15 cellular contexts compared by ENCODE assay signal in the genomic region with DNA sequence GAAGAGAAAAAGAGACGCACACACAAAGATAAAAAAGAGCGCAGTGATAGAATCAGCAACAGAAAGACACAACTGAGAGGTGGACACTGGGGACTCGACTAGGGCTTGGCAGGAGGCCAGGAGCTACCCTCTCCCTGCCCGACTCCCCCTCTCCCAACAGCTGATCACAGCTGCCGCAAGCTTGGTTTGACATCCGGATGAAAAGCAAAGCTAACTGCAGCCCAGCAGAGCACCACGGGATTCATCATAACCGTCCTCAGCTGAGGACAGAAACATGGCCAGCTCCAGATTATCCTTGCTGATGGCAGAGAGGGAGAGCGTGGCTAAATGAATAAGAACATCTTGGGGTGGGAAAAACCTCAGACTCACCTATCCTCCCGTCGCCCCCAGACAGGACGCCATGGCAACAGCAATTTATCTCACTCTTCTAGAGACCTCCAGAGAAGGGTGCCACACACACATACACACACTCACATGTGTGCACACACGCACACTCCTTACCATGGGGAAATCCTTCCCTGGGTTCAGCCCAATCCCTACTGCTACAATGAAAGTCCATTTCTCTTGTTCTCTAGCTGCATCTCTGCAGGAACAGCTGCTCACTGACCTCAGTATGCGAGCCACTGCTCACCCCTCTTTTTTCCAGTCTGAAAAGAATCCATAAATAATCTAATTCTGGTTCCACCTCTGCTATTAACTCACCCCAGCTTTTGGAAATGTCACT.
A peak's percentile ranks its signal among the peaks of the same experiment; 100 is the strongest.
DNase-seq lines count a peak whose midpoint lies in the region; ATAC-seq and TF ChIP-seq lines count a peak whose summit lies in the region.
"Had no signal": no experiment of that assay in that cellular context is flagged by ENCODE, and none has a peak within 500 bp of the region (broad histone marks: within the 10 kb centered on the region; RNA-seq: fewer than 3 reads in every experiment).

No MANE protein-coding gene starts in this region.

- H3K4me1 ChIP-seq in BE2C (no peaks in the 10 kb centered on the region), fibroblast of lung (ENCODE audit: control insufficient read depth, extremely low read depth, insufficient read depth, low read length) (peaks cover 8% of the 10 kb centered on the region)
- H3K4me1 ChIP-seq: adrenal gland had no signal

- no peaks in the 10 kb centered on the region for H4K20me1 ChIP-seq in fibroblast of lung (ENCODE audit: control insufficient read depth, extremely low read depth, insufficient read depth, low read length)

- peak overlapping the region; percentile 7 for H2AFZ ChIP-seq in fibroblast of lung (ENCODE audit: low read length)

- no peaks in the 10 kb centered on the region for H3K9me3 Mint-ChIP-seq in nephron
- H3K9me3 Mint-ChIP-seq in stimulated activated naive CD8-positive, alpha-beta T cell treated with anti-CD3 and anti-CD28 coated beads, Interleukin-15, amount 100 ng/mL, for 72 hours = no peaks in the 10 kb centered on the region
- H3K9me3 Mint-ChIP-seq: activated T-helper 1 cell treated with anti-CD3 and anti-CD28 coated beads, Interleukin-12 subunit alpha, Interleukin-12 subunit beta, Interleukin-2, Interleukin-4 antibody, amounts not matched to agents 30 ng/mL and 10 ng/mL and 1 ng/mL, durations not matched to agents 14 hours and 24 hours and 36 hours had no signal

- peaks cover 35% of the 10 kb centered on the region for H3K27me3 Mint-ChIP-seq in nephron (ENCODE audit: low read depth)
- peaks cover 53% of the 10 kb centered on the region for H3K27me3 Mint-ChIP-seq in stimulated activated naive CD8-positive, alpha-beta T cell treated with anti-CD3 and anti-CD28 coated beads, Interleukin-15, amount 100 ng/mL, for 72 hours

- H3K4me3 Mint-ChIP-seq in nephron = peak overlapping the region; percentile 5 to 38 (median 18)
- H3K4me3 Mint-ChIP-seq in stimulated activated naive CD8-positive, alpha-beta T cell treated with anti-CD3 and anti-CD28 coated beads, Interleukin-15, amount 100 ng/mL, for 72 hours = no peak overlapping the region
- H3K4me3 Mint-ChIP-seq: activated CD8-positive, alpha-beta T cell treated with anti-CD3 and anti-CD28 coated beads, Interleukin-2, amount 10 ng/mL, durations not matched to agents 7 days and 5 days; activated T-helper 1 cell treated with anti-CD3 and anti-CD28 coated beads, Interleukin-12 subunit alpha, Interleukin-12 subunit beta, Interleukin-2, Interleukin-4 antibody, amounts not matched to agents 30 ng/mL and 10 ng/mL and 1 ng/mL, durations not matched to agents 14 hours and 24 hours and 36 hours had no signal

- no peaks in the 10 kb centered on the region for H3K36me3 Mint-ChIP-seq in nephron (ENCODE audit: low read depth)

- H3K27me3 ChIP-seq in BE2C = peaks cover 33% of the 10 kb centered on the region
- H3K27me3 ChIP-seq in fibroblast of lung (ENCODE audit: control insufficient read depth, insufficient read depth, low read length) = no peaks in the 10 kb centered on the region

- no peak overlapping the region for H3K4me2 ChIP-seq in fibroblast of lung (ENCODE audit: extremely low read depth, insufficient read depth, low read length)

- H3K4me3 ChIP-seq in BE2C (ENCODE audit: low read depth, low read length) (no peak overlapping the region), fibroblast of lung (replicated peaks in 1 of 4; ENCODE audit: control extremely low read depth in 1 of 4, insufficient read depth in 1 of 4, low read depth in 3 of 4, low read length in 4 of 4) (no peak overlapping the region)
- H3K4me3 ChIP-seq: adrenal gland, SK-N-MC had no signal

- ATAC-seq in stimulated activated naive CD8-positive, alpha-beta T cell treated with anti-CD3 and anti-CD28 coated beads, Interleukin-15, amount 100 ng/mL, for 72 hours = no peak
- ATAC-seq in HG02610 (IDR thresholded peaks at IDR 0.05; ENCODE audit: unreplicated experiment) = no peak
- ATAC-seq in GM21367 (IDR thresholded peaks at IDR 0.05; ENCODE audit: unreplicated experiment) = no peak
- ATAC-seq: activated CD8-positive, alpha-beta T cell treated with anti-CD3 and anti-CD28 coated beads, Interleukin-2, amount 10 ng/mL, durations not matched to agents 7 days and 5 days had no signal

- peak overlapping the region; percentile 75 to 94 (median 76) for H3K27ac Mint-ChIP-seq in nephron
- H3K27ac Mint-ChIP-seq in stimulated activated naive CD8-positive, alpha-beta T cell treated with anti-CD3 and anti-CD28 coated beads, Interleukin-15, amount 100 ng/mL, for 72 hours = no peak overlapping the region
- H3K27ac Mint-ChIP-seq: activated CD8-positive, alpha-beta T cell treated with anti-CD3 and anti-CD28 coated beads, Interleukin-2, amount 10 ng/mL, durations not matched to agents 7 days and 5 days; activated T-helper 1 cell treated with anti-CD3 and anti-CD28 coated beads, Interleukin-12 subunit alpha, Interleukin-12 subunit beta, Interleukin-2, Interleukin-4 antibody, amounts not matched to agents 30 ng/mL and 10 ng/mL and 1 ng/mL, durations not matched to agents 14 hours and 24 hours and 36 hours had no signal

- TF ChIP-seq CTCF in BE2C (IDR thresholded peaks at IDR 0.05; ENCODE audit: low read depth, low read length) = no peak
- no peak for TF ChIP-seq CTCF in fibroblast of lung (conservative IDR thresholded peaks at IDR 0.05 in 1 of 2, IDR thresholded peaks at IDR 0.05 in 1 of 2; ENCODE audit: low read depth in 1 of 2, low read length in 2 of 2)
- no peak for TF ChIP-seq CTCF in nephron (IDR thresholded peaks at IDR 0.05; ENCODE audit: unreplicated experiment in 3 of 3)

- H3K9ac ChIP-seq in fibroblast of lung (ENCODE audit: insufficient read depth, low read length) = no peak overlapping the region

- H3K9me3 ChIP-seq in BE2C = no peaks in the 10 kb centered on the region
- H3K9me3 ChIP-seq in fibroblast of lung (ENCODE audit: control insufficient read depth, insufficient read depth, low read depth, low read length) = no peaks in the 10 kb centered on the region
- H3K9me3 ChIP-seq: adrenal gland had no signal

- H3K4me1 Mint-ChIP-seq in nephron = peaks cover 40% of the 10 kb centered on the region
- H3K4me1 Mint-ChIP-seq in stimulated activated naive CD8-positive, alpha-beta T cell treated with anti-CD3 and anti-CD28 coated beads, Interleukin-15, amount 100 ng/mL, for 72 hours = no peaks in the 10 kb centered on the region

- H3K27ac ChIP-seq in fibroblast of lung (ENCODE audit: insufficient read depth, low read length) = no peak overlapping the region
- H3K27ac ChIP-seq: adrenal gland, SK-N-MC had no signal

- no peaks in the 10 kb centered on the region for H3K79me2 ChIP-seq in fibroblast of lung (ENCODE audit: control insufficient read depth, insufficient read depth, low read length)

- DNase-seq in BE2C (peak; percentile 16), NCI-H1417 treated with DMSO at 0.1 percent for 48 hours (lab: John Stamatoyannopoulos, UW) (peak; percentile 11), fibroblast of lung (ENCODE audit: low read depth in 2 of 2) (peak; percentile 9 to 20), H4 (ENCODE audit: low spot score) (no peak)
- no peak for DNase-seq in stimulated activated naive CD8-positive, alpha-beta T cell treated with anti-CD3 and anti-CD28 coated beads, Interleukin-15, amount 100 ng/mL, for 72 hours
- DNase-seq: activated CD8-positive, alpha-beta T cell treated with anti-CD3 and anti-CD28 coated beads, Interleukin-2, amount 10 ng/mL, durations not matched to agents 7 days and 5 days; adrenal gland; GF-D8; kidney; NCI-H2171 treated with DMSO at 0.1 percent for 48 hours had no signal

- H3K36me3 ChIP-seq in BE2C (no peaks in the 10 kb centered on the region), fibroblast of lung (ENCODE audit: control insufficient read depth, insufficient read depth, low read length) (no peaks in the 10 kb centered on the region)
- H3K36me3 ChIP-seq: adrenal gland had no signal

Comparison
In these comparisons a context has a peak if more than half of its experiments do, and no peak if none do; other contexts are left out.
1. DNase-seq: peak in BE2C (single experiment), NCI-H1417 treated with DMSO at 0.1 percent for 48 hours (single experiment) and fibroblast of lung (2 of 2); none in H4 (single experiment) and stimulated activated naive CD8-positive, alpha-beta T cell treated with anti-CD3 and anti-CD28 coated beads, Interleukin-15, amount 100 ng/mL, for 72 hours (0 of 2).
2. H3K27ac Mint-ChIP-seq: peak in nephron (3 of 3); none in stimulated activated naive CD8-positive, alpha-beta T cell treated with anti-CD3 and anti-CD28 coated beads, Interleukin-15, amount 100 ng/mL, for 72 hours (0 of 2).
3. H3K4me3 Mint-ChIP-seq: peak in nephron (3 of 3); none in stimulated activated naive CD8-positive, alpha-beta T cell treated with anti-CD3 and anti-CD28 coated beads, Interleukin-15, amount 100 ng/mL, for 72 hours (0 of 2).